33 cellular contexts compared by ENCODE assay signal in genomic region chr13:79866436-79866835, GRCh38.
"Had no signal": no experiment of that assay in that cellular context is flagged by ENCODE, and none has a peak within 500 bp of the region (broad histone marks: within the 10 kb centered on the region; RNA-seq: fewer than 3 reads in every experiment).

No MANE protein-coding gene starts in this region.

- H3K9me3 Mint-ChIP-seq: activated CD4-positive, alpha-beta memory T cell treated with anti-CD3 and anti-CD28 coated beads for 36 hours; activated CD4-positive, alpha-beta T cell treated with anti-CD3 and anti-CD28 coated beads, Interleukin-2, amount 10 ng/mL, durations not matched to agents 24 days and 14 days; activated naive CD4-positive, alpha-beta T cell treated with anti-CD3 and anti-CD28 coated beads, Interleukin-2, amount 50 U/mL, for 24 hours; activated naive CD8-positive, alpha-beta T cell treated with anti-CD3 and anti-CD28 coated beads for 36 hours; activated naive CD8-positive, alpha-beta T cell treated with anti-CD3 and anti-CD28 coated beads, Interleukin-2, amount 50 U/mL, for 24 hours; activated T-cell treated with anti-CD3 and anti-CD28 coated beads, Interleukin-2, amount 50 U/mL, for 24 hours; activated T-cell treated with anti-CD3 and anti-CD28 coated beads, Interleukin-2, amount 50 U/mL, for 72 hours had no signal

- ATAC-seq: activated CD4-positive, alpha-beta T cell treated with anti-CD3 and anti-CD28 coated beads for 36 hours; activated CD8-positive, alpha-beta memory T cell treated with anti-CD3 and anti-CD28 coated beads, Interleukin-2, amount 10 ng/mL, durations not matched to agents 7 days and 5 days; activated CD8-positive, alpha-beta T cell treated with anti-CD3 and anti-CD28 coated beads, Interleukin-2, amount 10 ng/mL, durations not matched to agents 7 days and 5 days; activated naive CD8-positive, alpha-beta T cell treated with anti-CD3 and anti-CD28 coated beads, Interleukin-2, amount 50 U/mL, for 24 hours; activated T-cell treated with anti-CD3 and anti-CD28 coated beads, Interleukin-2, amount 50 U/mL, for 72 hours; body of pancreas; effector memory CD8-positive, alpha-beta T cell; foreskin keratinocyte; gastrocnemius medialis; heart left ventricle had no signal

- H3K27ac Mint-ChIP-seq: activated CD4-positive, alpha-beta memory T cell treated with anti-CD3 and anti-CD28 coated beads for 36 hours; activated CD4-positive, alpha-beta T cell treated with anti-CD3 and anti-CD28 coated beads for 36 hours; activated CD4-positive, alpha-beta T cell treated with anti-CD3 and anti-CD28 coated beads, Interleukin-2, amount 10 ng/mL, durations not matched to agents 24 days and 14 days; activated CD8-positive, alpha-beta memory T cell treated with anti-CD3 and anti-CD28 coated beads, Interleukin-2, amount 10 ng/mL, durations not matched to agents 7 days and 5 days; activated CD8-positive, alpha-beta T cell treated with anti-CD3 and anti-CD28 coated beads, Interleukin-2, amount 10 ng/mL, durations not matched to agents 7 days and 5 days; activated naive CD4-positive, alpha-beta T cell treated with anti-CD3 and anti-CD28 coated beads, Interleukin-2, amount 50 U/mL, for 24 hours; activated naive CD8-positive, alpha-beta T cell treated with anti-CD3 and anti-CD28 coated beads for 36 hours; activated naive CD8-positive, alpha-beta T cell treated with anti-CD3 and anti-CD28 coated beads, Interleukin-2, amount 50 U/mL, for 24 hours; activated T-cell treated with anti-CD3 and anti-CD28 coated beads, Interleukin-2, amount 50 U/mL, for 24 hours; activated T-cell treated with anti-CD3 and anti-CD28 coated beads, Interleukin-2, amount 50 U/mL, for 72 hours; effector memory CD8-positive, alpha-beta T cell had no signal

- H3K36me3 Mint-ChIP-seq: activated CD4-positive, alpha-beta memory T cell treated with anti-CD3 and anti-CD28 coated beads for 36 hours; activated CD8-positive, alpha-beta memory T cell treated with anti-CD3 and anti-CD28 coated beads, Interleukin-2, amount 10 ng/mL, durations not matched to agents 7 days and 5 days; activated naive CD4-positive, alpha-beta T cell treated with anti-CD3 and anti-CD28 coated beads, Interleukin-2, amount 50 U/mL, for 24 hours; activated naive CD8-positive, alpha-beta T cell treated with anti-CD3 and anti-CD28 coated beads for 36 hours had no signal

- H3K27me3 ChIP-seq: adrenal gland, body of pancreas, esophagus muscularis mucosa, foreskin keratinocyte, gastrocnemius medialis, heart left ventricle had no signal

- H3K27me3 Mint-ChIP-seq: activated CD4-positive, alpha-beta memory T cell treated with anti-CD3 and anti-CD28 coated beads for 36 hours; activated CD4-positive, alpha-beta T cell treated with anti-CD3 and anti-CD28 coated beads for 36 hours; activated CD4-positive, alpha-beta T cell treated with anti-CD3 and anti-CD28 coated beads, Interleukin-2, amount 10 ng/mL, durations not matched to agents 24 days and 14 days; activated CD8-positive, alpha-beta memory T cell treated with anti-CD3 and anti-CD28 coated beads, Interleukin-2, amount 10 ng/mL, durations not matched to agents 7 days and 5 days; activated naive CD8-positive, alpha-beta T cell treated with anti-CD3 and anti-CD28 coated beads for 36 hours; activated naive CD8-positive, alpha-beta T cell treated with anti-CD3 and anti-CD28 coated beads, Interleukin-2, amount 50 U/mL, for 24 hours; activated T-cell treated with anti-CD3 and anti-CD28 coated beads, Interleukin-2, amount 50 U/mL, for 24 hours; effector memory CD8-positive, alpha-beta T cell had no signal

- FAIRE-seq: colon had no signal

- DNase-seq: activated CD4-positive, alpha-beta memory T cell treated with anti-CD3 and anti-CD28 coated beads for 36 hours; activated CD4-positive, alpha-beta T cell treated with anti-CD3 and anti-CD28 coated beads for 36 hours; activated CD4-positive, alpha-beta T cell treated with anti-CD3 and anti-CD28 coated beads, Interleukin-2, amount 10 ng/mL, durations not matched to agents 24 days and 14 days; activated CD4-positive, CD25-positive, alpha-beta regulatory T cell; activated CD4-positive, CD25-positive, alpha-beta regulatory T cell treated with anti-CD3 and anti-CD28 coated beads, Interleukin-2, amount 50 U/mL, for 72 hours; activated CD8-positive, alpha-beta memory T cell treated with anti-CD3 and anti-CD28 coated beads, Interleukin-2, amount 10 ng/mL, durations not matched to agents 7 days and 5 days; activated CD8-positive, alpha-beta memory T cell treated with anti-CD3 and anti-CD28 coated beads, Interleukin-2, amount 50 U/mL, for 4 hours; activated CD8-positive, alpha-beta T cell treated with anti-CD3 and anti-CD28 coated beads, Interleukin-2, amount 10 ng/mL, durations not matched to agents 7 days and 5 days; activated gamma-delta T cell treated with Interleukin-2 at 50 U/mL for 16 hours; activated naive CD4-positive, alpha-beta T cell treated with Interleukin-2 at 50 U/mL for 16 hours; activated naive CD8-positive, alpha-beta T cell treated with anti-CD3 and anti-CD28 coated beads for 36 hours; activated naive CD8-positive, alpha-beta T cell treated with anti-CD3 and anti-CD28 coated beads, Interleukin-2, amount 50 U/mL, for 24 hours; activated T-cell treated with anti-CD3 and anti-CD28 coated beads for 4 hours; activated T-cell treated with anti-CD3 and anti-CD28 coated beads, Interleukin-2, amount 50 U/mL, for 24 hours; activated T-cell treated with anti-CD3 and anti-CD28 coated beads, Interleukin-2, amount 50 U/mL, for 72 hours; adrenal gland; amygdala; aorta; body of pancreas; caudate nucleus; cortex of kidney; dermis blood vessel endothelial cell; effector CD4-positive, alpha-beta T cell; effector memory CD8-positive, alpha-beta T cell; erythroblast; foreskin keratinocyte; gastrocnemius medialis; glutamatergic neuron; heart left ventricle; T-helper 2 cell had no signal

- H3K4me3 Mint-ChIP-seq: activated CD4-positive, alpha-beta memory T cell treated with anti-CD3 and anti-CD28 coated beads for 36 hours; activated CD4-positive, alpha-beta T cell treated with anti-CD3 and anti-CD28 coated beads for 36 hours; activated CD4-positive, alpha-beta T cell treated with anti-CD3 and anti-CD28 coated beads, Interleukin-2, amount 10 ng/mL, durations not matched to agents 24 days and 14 days; activated CD8-positive, alpha-beta memory T cell treated with anti-CD3 and anti-CD28 coated beads, Interleukin-2, amount 10 ng/mL, durations not matched to agents 7 days and 5 days; activated CD8-positive, alpha-beta T cell treated with anti-CD3 and anti-CD28 coated beads, Interleukin-2, amount 10 ng/mL, durations not matched to agents 7 days and 5 days; activated naive CD4-positive, alpha-beta T cell treated with anti-CD3 and anti-CD28 coated beads, Interleukin-2, amount 50 U/mL, for 24 hours; activated naive CD8-positive, alpha-beta T cell treated with anti-CD3 and anti-CD28 coated beads for 36 hours; activated naive CD8-positive, alpha-beta T cell treated with anti-CD3 and anti-CD28 coated beads, Interleukin-2, amount 50 U/mL, for 24 hours; activated T-cell treated with anti-CD3 and anti-CD28 coated beads, Interleukin-2, amount 50 U/mL, for 24 hours; activated T-cell treated with anti-CD3 and anti-CD28 coated beads, Interleukin-2, amount 50 U/mL, for 72 hours; effector memory CD8-positive, alpha-beta T cell had no signal

- H3K9me3 ChIP-seq: adrenal gland, body of pancreas, esophagus muscularis mucosa, gastrocnemius medialis, heart left ventricle had no signal

- H3K4me1 ChIP-seq: adrenal gland, esophagus muscularis mucosa, gastrocnemius medialis had no signal

- H3K36me3 ChIP-seq: adrenal gland, esophagus muscularis mucosa, gastrocnemius medialis, heart left ventricle had no signal

- H3K4me3 ChIP-seq: adrenal gland, body of pancreas, esophagus muscularis mucosa, gastrocnemius medialis, heart left ventricle had no signal

- H3K27ac ChIP-seq: adrenal gland, body of pancreas, esophagus muscularis mucosa, foreskin keratinocyte, gastrocnemius medialis, heart left ventricle had no signal

- H3K4me1 Mint-ChIP-seq: activated CD4-positive, alpha-beta T cell treated with anti-CD3 and anti-CD28 coated beads for 36 hours; activated CD4-positive, alpha-beta T cell treated with anti-CD3 and anti-CD28 coated beads, Interleukin-2, amount 10 ng/mL, durations not matched to agents 24 days and 14 days; activated CD8-positive, alpha-beta memory T cell treated with anti-CD3 and anti-CD28 coated beads, Interleukin-2, amount 10 ng/mL, durations not matched to agents 7 days and 5 days; activated naive CD4-positive, alpha-beta T cell treated with anti-CD3 and anti-CD28 coated beads, Interleukin-2, amount 50 U/mL, for 24 hours; activated naive CD8-positive, alpha-beta T cell treated with anti-CD3 and anti-CD28 coated beads for 36 hours; activated naive CD8-positive, alpha-beta T cell treated with anti-CD3 and anti-CD28 coated beads, Interleukin-2, amount 50 U/mL, for 24 hours had no signal
